ENCODE assay signal across 8 cellular contexts in genomic region chr15:52677593-52677992, GRCh38. TPM values are rescaled to one million over a fixed set of nuclear protein-coding genes. Genes with fewer than 3 reads are reported as not detected.
DNase-seq lines count a peak whose midpoint lies in the region; ATAC-seq, FAIRE-seq and TF ChIP-seq lines count a peak whose summit lies in the region.

No MANE protein-coding gene starts in this region.

- peak overlapping the region; percentile 82 for H3K9ac ChIP-seq in HepG2 (ENCODE audit: insufficient read depth, low read depth, low read length)

- H3K4me3 Mint-ChIP-seq in activated CD4-positive, alpha-beta T cell treated with anti-CD3 and anti-CD28 coated beads, Interleukin-2, amount 10 ng/mL, durations not matched to agents 7 days and 5 days, result peak overlapping the region; percentile 97
- peak overlapping the region; percentile 88 for H3K4me3 Mint-ChIP-seq in activated T-helper 2 cell treated with anti-CD3 and anti-CD28 coated beads, Interferon-gamma antibody, Interleukin-2, Interleukin-4, amounts not matched to agents 10 μg/mL and 5 μg/mL and 100 μg/mL, durations not matched to agents 14 hours and 24 hours and 36 hours (ENCODE audit: low read depth)

- in situ Hi-C loops in HepG2 (cut with HindIII; ENCODE audit: extremely low pct_ligation_motif_present, low pct_unique_long_range_greater_than_20kb), result no loop called here

- peaks cover 44% of the 10 kb centered on the region for H3K4me1 Mint-ChIP-seq in activated CD4-positive, alpha-beta T cell treated with anti-CD3 and anti-CD28 coated beads, Interleukin-2, amount 10 ng/mL, durations not matched to agents 7 days and 5 days
- peaks cover 34% of the 10 kb centered on the region for H3K4me1 Mint-ChIP-seq in activated T-helper 2 cell treated with anti-CD3 and anti-CD28 coated beads, Interferon-gamma antibody, Interleukin-2, Interleukin-4, amounts not matched to agents 10 μg/mL and 5 μg/mL and 100 μg/mL, durations not matched to agents 14 hours and 24 hours and 36 hours (ENCODE audit: low read depth)

- no TSS peak for BruUV-seq in HepG2 (replicated peaks; lab: Mats Ljungman, UMichigan)

- H3K36me3 ChIP-seq in HepG2 (replicated peaks in 1 of 2; ENCODE audit: control insufficient read depth in 1 of 2, insufficient read depth in 2 of 2, low read length in 2 of 2) (peaks cover 3 to 7% of the 10 kb centered on the region in 2 experiments; a peak in 2 of 5 replicates), upper lobe of right lung (peaks cover 32% of the 10 kb centered on the region)

- H3K27ac Mint-ChIP-seq in activated CD4-positive, alpha-beta T cell treated with anti-CD3 and anti-CD28 coated beads, Interleukin-2, amount 10 ng/mL, durations not matched to agents 7 days and 5 days, result peak overlapping the region; percentile 100
- H3K27ac Mint-ChIP-seq in activated T-helper 2 cell treated with anti-CD3 and anti-CD28 coated beads, Interferon-gamma antibody, Interleukin-2, Interleukin-4, amounts not matched to agents 10 μg/mL and 5 μg/mL and 100 μg/mL, durations not matched to agents 14 hours and 24 hours and 36 hours, result peak overlapping the region; percentile 98

- no peak for TF ChIP-seq POLR2A in HepG2 (IDR thresholded peaks at IDR 0.05; ENCODE audit: insufficient read depth in 1 of 2, low read depth in 2 of 2, low read length in 2 of 2)

- H3K36me3 Mint-ChIP-seq in activated CD4-positive, alpha-beta T cell treated with anti-CD3 and anti-CD28 coated beads, Interleukin-2, amount 10 ng/mL, durations not matched to agents 7 days and 5 days (ENCODE audit: low read depth), result peaks cover 28% of the 10 kb centered on the region
- peaks cover 30% of the 10 kb centered on the region for H3K36me3 Mint-ChIP-seq in activated T-helper 2 cell treated with anti-CD3 and anti-CD28 coated beads, Interferon-gamma antibody, Interleukin-2, Interleukin-4, amounts not matched to agents 10 μg/mL and 5 μg/mL and 100 μg/mL, durations not matched to agents 14 hours and 24 hours and 36 hours (ENCODE audit: low read depth)

- H3K79me2 ChIP-seq in HepG2 (ENCODE audit: insufficient read depth, low read length), result no peaks in the 10 kb centered on the region

- H3K27ac ChIP-seq in HepG2 (ENCODE audit: extremely low read length, insufficient read depth, low read length), result peak overlapping the region; percentile 96
- H3K27ac ChIP-seq in upper lobe of right lung, result peak overlapping the region; percentile 96

- ATAC-seq in HG02943 (IDR thresholded peaks at IDR 0.05; ENCODE audit: low read depth, unreplicated experiment) (peak; percentile 10), HepG2 (no peak), upper lobe of right lung (no peak)

- POLR2A ChIA-PET in activated CD4-positive, alpha-beta T cell treated with anti-CD3 and anti-CD28 coated beads, Interleukin-2, amount 10 ng/mL, durations not matched to agents 7 days and 5 days (lab: Charles Lee), result no interaction called here
- POLR2A ChIA-PET in HepG2 (lab: Yijun Ruan, JAX), result no interaction called here

- CTCF ChIA-PET in activated CD4-positive, alpha-beta T cell treated with anti-CD3 and anti-CD28 coated beads, Interleukin-2, amount 10 ng/mL, durations not matched to agents 7 days and 5 days (lab: Charles Lee), result interaction anchor here (0.7 to 1.5 kb wide), 5 partner anchors 17 to 420 kb away, joined by 3 to 4 read pairs (median 3); no protein-coding TSS in a partner anchor
- CTCF ChIA-PET in HepG2 (lab: Yijun Ruan, JAX; ENCODE audit: low intra/inter-chr PET ratio, low total read pairs), result no interaction called here

- no peaks in the 10 kb centered on the region for H3K27me3 Mint-ChIP-seq in activated CD4-positive, alpha-beta T cell treated with anti-CD3 and anti-CD28 coated beads, Interleukin-2, amount 10 ng/mL, durations not matched to agents 7 days and 5 days
- H3K27me3 Mint-ChIP-seq in activated T-helper 2 cell treated with anti-CD3 and anti-CD28 coated beads, Interferon-gamma antibody, Interleukin-2, Interleukin-4, amounts not matched to agents 10 μg/mL and 5 μg/mL and 100 μg/mL, durations not matched to agents 14 hours and 24 hours and 36 hours (ENCODE audit: low read depth), result no peaks in the 10 kb centered on the region

- H2AFZ ChIP-seq in HepG2 (ENCODE audit: low read length), result no peak overlapping the region

- H3K9me3 ChIP-seq in HepG2 (ENCODE audit: low read length), result no peaks in the 10 kb centered on the region
- no peaks in the 10 kb centered on the region for H3K9me3 ChIP-seq in upper lobe of right lung

- H3K9me3 Mint-ChIP-seq in activated CD4-positive, alpha-beta T cell treated with anti-CD3 and anti-CD28 coated beads, Interleukin-2, amount 10 ng/mL, durations not matched to agents 7 days and 5 days, result no peaks in the 10 kb centered on the region
- H3K9me3 Mint-ChIP-seq in activated T-helper 2 cell treated with anti-CD3 and anti-CD28 coated beads, Interferon-gamma antibody, Interleukin-2, Interleukin-4, amounts not matched to agents 10 μg/mL and 5 μg/mL and 100 μg/mL, durations not matched to agents 14 hours and 24 hours and 36 hours, result no peaks in the 10 kb centered on the region

- no peaks in the 10 kb centered on the region for H4K20me1 ChIP-seq in HepG2 (ENCODE audit: insufficient read depth, low read length)

- H3K4me1 ChIP-seq in HepG2 (ENCODE audit: insufficient read depth, low read length) (peaks cover 14% of the 10 kb centered on the region), upper lobe of right lung (peaks cover 36% of the 10 kb centered on the region)

- TF ChIP-seq CTCF in HepG2 (CRISPR knock-in tag; IDR thresholded peaks at IDR 0.05), result no peak
- TF ChIP-seq CTCF in upper lobe of right lung (IDR thresholded peaks at IDR 0.05), result no peak

- no peaks in the 10 kb centered on the region; a peak in 1 of 5 replicates for H3K27me3 ChIP-seq in HepG2 (ENCODE audit: control insufficient read depth in 1 of 2, insufficient read depth in 2 of 2, low read length in 2 of 2)
- H3K27me3 ChIP-seq in upper lobe of right lung, result no peaks in the 10 kb centered on the region

- H3K4me3 ChIP-seq in HepG2 (replicated peaks in 1 of 3; ENCODE audit: insufficient read depth in 1 of 3, low read depth in 2 of 3, low read length in 3 of 3) (peak overlapping the region; percentile 84 to 98 (median 94)), upper lobe of right lung (peak overlapping the region; percentile 75)

- no peak for TF ChIP-seq EP300 in HepG2 (IDR thresholded peaks at IDR 0.05; ENCODE audit: low read depth in 2 of 2, low read length in 2 of 2)
- no peak for TF ChIP-seq EP300 in HepG2 (CRISPR knock-in tag; IDR thresholded peaks at IDR 0.05; ENCODE audit: borderline replicate concordance)

- FAIRE-seq in HepG2 (lab: Jason Lieb, UNC), result no peak

- intact Hi-C loops in activated T-helper 2 cell treated with anti-CD3 and anti-CD28 coated beads, Interferon-gamma antibody, Interleukin-2, Interleukin-4, amounts not matched to agents 10 μg/mL and 5 μg/mL and 100 μg/mL, durations not matched to agents 14 hours and 24 hours and 36 hours (cut with micrococcal nuclease), result loop anchor here (10.0 kb wide), 1 partner anchor 1793 kb away; no protein-coding TSS in a partner anchor
- intact Hi-C loops in HepG2 (cut with micrococcal nuclease; ENCODE audit: unreplicated experiment) (loop anchor here (10.0 kb wide), 1 partner anchor 153 kb away; the partner anchor contains the start of gene MYO5A), upper lobe of right lung (cut with DNase I) (no loop called here)

- H3K4me2 ChIP-seq in HepG2 (ENCODE audit: low read depth, low read length), result peak overlapping the region; percentile 77

- 2% methylated on average over 2 of the region's 2 CpGs for WGBS in HepG2 (ENCODE audit: low lambda C conversion rate)

- no peak for TF ChIP-seq RAD21 in HepG2 (CRISPR knock-in tag; IDR thresholded peaks at IDR 0.05)

- no peak for DNase-seq in activated CD4-positive, alpha-beta T cell treated with anti-CD3 and anti-CD28 coated beads, Interleukin-2, amount 10 ng/mL, durations not matched to agents 7 days and 5 days
- no peak for DNase-seq in activated CD4-positive, alpha-beta T cell treated with anti-CD3 and anti-CD28 coated beads for 4 hours
- no peak for DNase-seq in activated T-helper 2 cell treated with anti-CD3 and anti-CD28 coated beads, Interferon-gamma antibody, Interleukin-2, Interleukin-4, amounts not matched to agents 10 μg/mL and 5 μg/mL and 100 μg/mL, durations not matched to agents 14 hours and 24 hours and 36 hours (ENCODE audit: low spot score)
- DNase-seq in HepG2 (ENCODE audit: low spot score), result no peak
- no peak for DNase-seq in upper lobe of right lung
- no peak for DNase-seq in stimulated activated CD4-positive, alpha-beta T cell treated with anti-CD3 and anti-CD28 coated beads, Interleukin-2, amount 100 ng/mL, for 24 hours
- no peak for DNase-seq in NCI-H2227 (lab: John Stamatoyannopoulos, UW; ENCODE audit: unreplicated experiment)

RNA-seq across cellular contexts. Expression of gene ATOSA, which starts 1.6 kb away (rescaled TPM):
- total RNA-seq in activated CD4-positive, alpha-beta T cell treated with anti-CD3 and anti-CD28 coated beads, Interleukin-2, amount 10 ng/mL, durations not matched to agents 7 days and 5 days, result 10 to 100 TPM; 39.5 to 41.1 TPM
- 14.4 TPM in 2 replicates for total RNA-seq in activated T-helper 2 cell treated with anti-CD3 and anti-CD28 coated beads, Interferon-gamma antibody, Interleukin-2, Interleukin-4, amounts not matched to agents 10 μg/mL and 5 μg/mL and 100 μg/mL, durations not matched to agents 14 hours and 24 hours and 36 hours
- total RNA-seq in HepG2 (2016; rRNA removed; fragmentation: Illumina TruSeq; extraction: Trizol) (5.5 and 6.6 TPM in 2 replicates), upper lobe of right lung (42.5 TPM)
- 2.3 and 2.7 TPM in 2 replicates for total RNA-seq in HepG2 (2016; cell fraction: cytosol; rRNA removed; fragmentation: Illumina TruSeq; extraction: Trizol; ENCODE audit: low read depth)
- 6.3 and 6.6 TPM in 2 replicates for total RNA-seq in HepG2 (2016; cell fraction: insoluble cytoplasmic fraction; rRNA removed; fragmentation: Illumina TruSeq; extraction: Trizol)
- total RNA-seq in HepG2 (2016; cell fraction: membrane; rRNA removed; fragmentation: Illumina TruSeq; extraction: Trizol), result 2.8 and 3.8 TPM in 2 replicates
- 20.3 and 22.5 TPM in 2 replicates for total RNA-seq in HepG2 (2016; cell fraction: nucleus; rRNA removed; fragmentation: Illumina TruSeq; extraction: Trizol)
- 15.2 and 16.3 TPM in 2 replicates for polyA plus RNA-seq in HepG2 (2011; rRNA removed)
- polyA plus RNA-seq in HepG2 (2011; cell fraction: cytosol; rRNA removed), result 2.8 and 6.1 TPM in 2 replicates
- 26.4 and 35.0 TPM in 2 replicates for polyA plus RNA-seq in HepG2 (2011; cell fraction: nucleus; rRNA removed)
- polyA plus RNA-seq in HepG2 (2012), result 10.2 and 13.6 TPM in 2 replicates
- 0.59 and 0.75 TPM in 2 replicates for polyA plus RNA-seq in HepG2 (2016; cell fraction: cytosol; fragmentation: Illumina TruSeq; extraction: Trizol; ENCODE audit: low read depth)
- polyA plus RNA-seq in HepG2 (2016; cell fraction: insoluble cytoplasmic fraction; fragmentation: Illumina TruSeq; extraction: Trizol; ENCODE audit: low read depth), result 6.0 TPM in 2 replicates
- polyA plus RNA-seq in HepG2 (2016; cell fraction: membrane; fragmentation: Illumina TruSeq; extraction: Trizol; ENCODE audit: low read depth), result 0.95 and 1.4 TPM in 2 replicates
- 28.7 and 35.9 TPM in 2 replicates for polyA plus RNA-seq in HepG2 (2016; cell fraction: nucleus; fragmentation: Illumina TruSeq; extraction: Trizol; ENCODE audit: insufficient read depth, low read depth)
- 13.2 and 17.2 TPM in 2 replicates for polyA minus RNA-seq in HepG2 (2011; rRNA and poly(A)+ RNA removed; ENCODE audit: low replicate concordance)
- polyA minus RNA-seq in HepG2 (2011; cell fraction: cytosol; rRNA and poly(A)+ RNA removed), result 5.5 and 12.6 TPM in 2 replicates
- 70.6 and 77.7 TPM in 2 replicates for polyA minus RNA-seq in HepG2 (2011; cell fraction: nucleus; rRNA and poly(A)+ RNA removed)
